ENCODE assay signal across 11 cellular contexts in genomic region chr1:2876846-2877245, GRCh38.
"Had no signal": no experiment of that assay in that cellular context is flagged by ENCODE, and none has a peak within 500 bp of the region (broad histone marks: within the 10 kb centered on the region; RNA-seq: fewer than 3 reads in every experiment).

No MANE protein-coding gene starts in this region.

- ATAC-seq: GM23338, HCT116 had no signal

- H2AFZ ChIP-seq: GM23248, GM23338 had no signal

- FAIRE-seq: H1, H54 had no signal

- H3K27ac ChIP-seq: GM23248 had no signal

- H3K4me3 ChIP-seq: GM23248, GM23338, HAP-1 had no signal

- DNase-seq: GM23248, GOT3, H7, H9, HCEC 1CT, HFFc6 had no signal

- H3K9ac ChIP-seq: GM23248 had no signal

- H3K9me3 ChIP-seq: HAP-1 had no signal

- H3K4me2 ChIP-seq: GM23338 had no signal

- H3K4me1 ChIP-seq: HAP-1 had no signal

- H3K36me3 ChIP-seq: HAP-1 had no signal
